8 cellular contexts compared by ENCODE assay signal in the genomic region with DNA sequence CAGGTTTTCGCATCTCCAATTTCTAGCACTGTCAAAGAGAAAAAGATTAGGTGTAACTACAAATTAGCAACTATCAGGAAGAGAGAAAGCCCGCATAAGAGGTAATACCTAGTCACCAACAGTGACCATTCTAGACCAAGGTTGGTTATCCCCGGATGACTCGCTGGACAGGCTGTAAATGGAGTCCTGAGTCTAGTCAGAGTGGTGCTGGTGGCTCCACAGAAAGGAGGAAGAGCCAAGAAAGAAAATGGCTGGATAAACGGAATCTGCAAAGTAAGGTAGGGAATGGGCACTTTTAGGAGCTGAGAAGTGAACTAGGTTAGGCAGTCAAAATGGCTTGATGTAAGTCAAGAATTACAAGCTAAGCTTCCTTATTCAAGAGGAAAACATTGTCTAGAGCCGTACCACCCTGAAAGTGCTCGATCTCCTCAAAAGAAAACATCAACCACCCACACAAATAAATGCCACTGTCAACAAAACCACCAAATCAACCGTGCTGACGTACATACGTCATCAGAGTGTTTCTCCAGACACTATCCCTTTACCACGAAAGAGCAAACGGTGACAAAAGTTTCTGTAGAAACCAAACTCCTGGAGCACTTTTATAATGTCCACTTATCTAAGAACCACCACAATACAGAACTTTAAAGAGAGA. TPM values are rescaled to one million over a fixed set of nuclear protein-coding genes. Genes with fewer than 3 reads are reported as not detected.
DNase-seq lines count a peak whose midpoint lies in the region; ATAC-seq and TF ChIP-seq lines count a peak whose summit lies in the region.

No MANE protein-coding gene starts in this region.

- H3K36me3 ChIP-seq in KMS-11 (ENCODE audit: insufficient read depth): 0 out of 2 replicates have a peak, but pooled peaks cover 3% of the 10 kb centered on the region
- H3K36me3 ChIP-seq in ascending aorta: no peaks in the 10 kb centered on the region
- no peaks in the 10 kb centered on the region for H3K36me3 ChIP-seq in lung (ENCODE audit: control insufficient read depth in 2 of 2, insufficient read depth in 2 of 2, low read length in 2 of 2)
- H3K36me3 ChIP-seq in vagina: no peaks in the 10 kb centered on the region

- H3K9me3 ChIP-seq in ascending aorta: no peaks in the 10 kb centered on the region
- no peaks in the 10 kb centered on the region for H3K9me3 ChIP-seq in lung (ENCODE audit: control insufficient read depth in 2 of 2, insufficient read depth in 1 of 2, low read length in 1 of 2)
- no peaks in the 10 kb centered on the region for H3K9me3 ChIP-seq in vagina

- H3K4me1 ChIP-seq in KMS-11 (ENCODE audit: low read depth, poor library complexity, severe bottlenecking) (peaks cover 48% of the 10 kb centered on the region), ascending aorta (peaks cover 0 to 36% of the 10 kb centered on the region in 2 donors), lung (ENCODE audit: control insufficient read depth in 2 of 2, insufficient read depth in 2 of 2, low read length in 2 of 2) (peaks cover 0 to 26% of the 10 kb centered on the region in 2 donors), vagina (peaks cover 67% of the 10 kb centered on the region)

- peak overlapping the region; percentile 85; the same call in 1 of the 2 replicates for H3K9ac ChIP-seq in KMS-11

- TF ChIP-seq POLR2A in vagina (IDR thresholded peaks at IDR 0.05): no peak

- no peak for DNase-seq in AG10803 (ENCODE audit: low read depth)
- no peak for DNase-seq in ascending aorta (ENCODE audit: low spot score in 2 of 2)
- no peak for DNase-seq in lung (ENCODE audit: low spot score)
- no peak for DNase-seq in vagina (ENCODE audit: extremely low spot score in 2 of 2)
- DNase-seq in putamen (ENCODE audit: low spot score): no peak
- DNase-seq in NCI-H1092 treated with DMSO at 0.1 percent for 48 hours (lab: John Stamatoyannopoulos, UW): no peak
- DNase-seq in NCI-H2227 treated with DMSO at 0.1 percent for 48 hours (lab: John Stamatoyannopoulos, UW): no peak

- WGBS in lung, 2 donors: 39 to 41% methylated on average over 12 of the region's 12 CpGs

- H3K4me3 ChIP-seq in AG10803 (ENCODE audit: low read length) (peak overlapping the region; percentile 85), KMS-11 (IDR thresholded peaks at IDR 0.05; ENCODE audit: insufficient read depth, low read depth, low read length) (no peak overlapping the region), ascending aorta (peak overlapping the region; percentile 87 to 99), lung (peak overlapping the region; percentile 17), vagina (peak overlapping the region; percentile 74 to 86)

- H3K27me3 ChIP-seq in KMS-11 (ENCODE audit: insufficient read depth, low read depth) (no peaks in the 10 kb centered on the region), ascending aorta (no peaks in the 10 kb centered on the region), lung (ENCODE audit: control insufficient read depth, insufficient read depth) (no peaks in the 10 kb centered on the region), vagina (no peaks in the 10 kb centered on the region)

- no peak for ATAC-seq in lung (ENCODE audit: insufficient read depth, low FRiP score)

- H3K79me2 ChIP-seq in KMS-11 (ENCODE audit: insufficient read depth, low read depth): peaks cover 64% of the 10 kb centered on the region

- H3K4me2 ChIP-seq in KMS-11: peak overlapping the region; percentile 61

- no peak for TF ChIP-seq CTCF in AG10803 (conservative IDR thresholded peaks at IDR 0.05; ENCODE audit: low read length)
- TF ChIP-seq CTCF in KMS-11 (conservative IDR thresholded peaks at IDR 0.05; ENCODE audit: low read depth, low read length): no peak
- no peak for TF ChIP-seq CTCF in ascending aorta (IDR thresholded peaks at IDR 0.05)
- no peak for TF ChIP-seq CTCF in lung (IDR thresholded peaks at IDR 0.05; ENCODE audit: control extremely low read depth, extremely low read depth)
- TF ChIP-seq CTCF in vagina (IDR thresholded peaks at IDR 0.05): no peak

- H4K20me1 ChIP-seq in KMS-11 (ENCODE audit: insufficient read depth): peaks cover 48% of the 10 kb centered on the region

- H3K27ac ChIP-seq in KMS-11 (peak overlapping the region; percentile 67; the same call in 1 of the 2 replicates), ascending aorta (no peak overlapping the region), lung (ENCODE audit: low read depth in 1 of 2, low read length in 1 of 2) (no peak overlapping the region), vagina (no peak overlapping the region)

- H2AFZ ChIP-seq in KMS-11 (ENCODE audit: low read depth): no peak overlapping the region

- intact Hi-C loops in ascending aorta (cut with DNase I) (loop anchor here (2.0 kb wide), 1 partner anchor 149 kb away; no protein-coding TSS in a partner anchor), vagina (cut with DNase I) (loop anchor here (10.0 kb wide), 1 partner anchor 59 kb away; a partner anchor contains a TSS)

RNA-seq across cellular contexts. Expression of a gene that starts 2.2 kb away (rescaled TPM):
- total RNA-seq in ascending aorta: 56.3 TPM
- total RNA-seq in lung: 100 to 1,000 TPM; 106 to 116 TPM
- 10 to 100 TPM; 27.2 to 61.7 TPM for polyA plus RNA-seq in lung
- 56.0 TPM for total RNA-seq in vagina

RNA-seq across cellular contexts. Expression of a gene that starts 28.3 kb away (rescaled TPM):
- total RNA-seq in ascending aorta: 28.1 TPM
- total RNA-seq in lung: 10 to 100 TPM in 1 of 2 donors, 1 to 10 TPM in 1; 8.4 to 10.1 TPM
- 1 to 10 TPM; 5.5 to 6.6 TPM for polyA plus RNA-seq in lung
- 13.5 TPM for total RNA-seq in vagina

RNA-seq across cellular contexts. Expression of a gene that starts 51.5 kb away (rescaled TPM):
- total RNA-seq in ascending aorta (not detected), lung (1 to 10 TPM; 1.5 to 3.2 TPM), vagina (not detected)
- 1 to 10 TPM in 1 of 2 donors, under 1 TPM in 1; 0.30 to 1.3 TPM for polyA plus RNA-seq in lung
